ENCODE assay signal across 16 cellular contexts in genomic region chr20:26308961-26309360, GRCh38.
DNase-seq lines count a peak whose midpoint lies in the region; ATAC-seq lines count a peak whose summit lies in the region.
"Had no signal": no experiment of that assay in that cellular context is flagged by ENCODE, and none has a peak within 500 bp of the region (broad histone marks: within the 10 kb centered on the region; RNA-seq: fewer than 3 reads in every experiment).

No MANE protein-coding gene starts in this region.

- DNase-seq in activated CD8-positive, alpha-beta memory T cell treated with anti-CD3 and anti-CD28 coated beads, Interleukin-2, amount 10 ng/mL, durations not matched to agents 7 days and 5 days = no peak
- no peak for DNase-seq in activated CD8-positive, alpha-beta memory T cell treated with anti-CD3 and anti-CD28 coated beads, Interleukin-2, amount 50 U/mL, for 48 hours
- no peak for DNase-seq in CD4-positive, alpha-beta memory T cell
- DNase-seq in activated naive CD4-positive, alpha-beta T cell treated with anti-CD3 and anti-CD28 coated beads, Interleukin-2, amount 50 U/mL, for 72 hours (ENCODE audit: low spot score in 2 of 2) = no peak
- DNase-seq: Caco-2, DMS153, EL, Karpas-422, NCI-H187 treated with DMSO at 0.1 percent for 48 hours, NCI-H526 treated with DMSO at 0.1 percent for 48 hours, SHP77 had no signal

- CTCF ChIA-PET in activated CD8-positive, alpha-beta memory T cell treated with anti-CD3 and anti-CD28 coated beads, Interleukin-2, amount 10 ng/mL, durations not matched to agents 7 days and 5 days (lab: Charles Lee) = no interaction called here
- CTCF ChIA-PET in CD4-positive, alpha-beta memory T cell (lab: Charles Lee; ENCODE audit: partially characterized antibody) = no interaction called here

- H3K27ac ChIP-seq in CD4-positive, alpha-beta memory T cell (ENCODE audit: low read depth, low read length) = no peak overlapping the region
- H3K27ac ChIP-seq: BLaER1 had no signal

- no peaks in the 10 kb centered on the region for H3K9me3 ChIP-seq in CD4-positive, alpha-beta memory T cell (ENCODE audit: control insufficient read depth in 1 of 2, low read length in 2 of 2)
- H3K9me3 ChIP-seq: BLaER1, Caco-2 had no signal

- H3K27ac Mint-ChIP-seq in activated CD8-positive, alpha-beta memory T cell treated with anti-CD3 and anti-CD28 coated beads, Interleukin-2, amount 10 ng/mL, durations not matched to agents 7 days and 5 days = peak overlapping the region; percentile 71
- peak overlapping the region in 6 of 7 donors; percentile 53 to 85 (median 82) for H3K27ac Mint-ChIP-seq in CD4-positive, alpha-beta memory T cell
- peak overlapping the region; percentile 73 for H3K27ac Mint-ChIP-seq in T-helper 1 cell treated with Interleukin-12 subunit alpha and Interleukin-12 subunit beta and Interleukin-4 antibody, amounts not matched to agents 30 μg/mL and 1 μg/mL, for 36 hours
- H3K27ac Mint-ChIP-seq in activated naive CD4-positive, alpha-beta T cell treated with anti-CD3 and anti-CD28 coated beads, Interleukin-2, amount 50 U/mL, for 72 hours = peak overlapping the region; percentile 65 to 74

- no peak overlapping the region for H3K4me3 ChIP-seq in CD4-positive, alpha-beta memory T cell (ENCODE audit: low read length in 2 of 2)
- H3K4me3 ChIP-seq: BLaER1 had no signal

- peaks cover 61% of the 10 kb centered on the region for H3K36me3 Mint-ChIP-seq in activated CD8-positive, alpha-beta memory T cell treated with anti-CD3 and anti-CD28 coated beads, Interleukin-2, amount 10 ng/mL, durations not matched to agents 7 days and 5 days
- H3K36me3 Mint-ChIP-seq in CD4-positive, alpha-beta memory T cell = peaks cover 4 to 16% of the 10 kb centered on the region in 2 donors
- peaks cover 34% of the 10 kb centered on the region for H3K36me3 Mint-ChIP-seq in T-helper 1 cell treated with Interleukin-12 subunit alpha and Interleukin-12 subunit beta and Interleukin-4 antibody, amounts not matched to agents 30 μg/mL and 1 μg/mL, for 36 hours (ENCODE audit: low read depth)
- peaks cover 64 to 78% of the 10 kb centered on the region in 2 donors for H3K36me3 Mint-ChIP-seq in activated naive CD4-positive, alpha-beta T cell treated with anti-CD3 and anti-CD28 coated beads, Interleukin-2, amount 50 U/mL, for 72 hours

- H3K4me3 Mint-ChIP-seq in activated CD8-positive, alpha-beta memory T cell treated with anti-CD3 and anti-CD28 coated beads, Interleukin-2, amount 10 ng/mL, durations not matched to agents 7 days and 5 days = no peak overlapping the region
- H3K4me3 Mint-ChIP-seq in CD4-positive, alpha-beta memory T cell = peak overlapping the region in 6 of 8 donors; percentile 29 to 70 (median 43)
- H3K4me3 Mint-ChIP-seq in T-helper 1 cell treated with Interleukin-12 subunit alpha and Interleukin-12 subunit beta and Interleukin-4 antibody, amounts not matched to agents 30 μg/mL and 1 μg/mL, for 36 hours = no peak overlapping the region

- no peaks in the 10 kb centered on the region for H3K27me3 Mint-ChIP-seq in activated CD8-positive, alpha-beta memory T cell treated with anti-CD3 and anti-CD28 coated beads, Interleukin-2, amount 10 ng/mL, durations not matched to agents 7 days and 5 days
- H3K27me3 Mint-ChIP-seq in CD4-positive, alpha-beta memory T cell = no peaks in the 10 kb centered on the region
- H3K27me3 Mint-ChIP-seq in T-helper 1 cell treated with Interleukin-12 subunit alpha and Interleukin-12 subunit beta and Interleukin-4 antibody, amounts not matched to agents 30 μg/mL and 1 μg/mL, for 36 hours (ENCODE audit: low read depth) = no peaks in the 10 kb centered on the region

- no peaks in the 10 kb centered on the region for H3K9me3 Mint-ChIP-seq in activated CD8-positive, alpha-beta memory T cell treated with anti-CD3 and anti-CD28 coated beads, Interleukin-2, amount 10 ng/mL, durations not matched to agents 7 days and 5 days (ENCODE audit: low read depth)
- peaks cover 0 to 27% (median 2%) of the 10 kb centered on the region in 8 donors for H3K9me3 Mint-ChIP-seq in CD4-positive, alpha-beta memory T cell
- H3K9me3 Mint-ChIP-seq in T-helper 1 cell treated with Interleukin-12 subunit alpha and Interleukin-12 subunit beta and Interleukin-4 antibody, amounts not matched to agents 30 μg/mL and 1 μg/mL, for 36 hours = peaks cover 31% of the 10 kb centered on the region
- H3K9me3 Mint-ChIP-seq in activated naive CD4-positive, alpha-beta T cell treated with anti-CD3 and anti-CD28 coated beads, Interleukin-2, amount 50 U/mL, for 72 hours = peaks cover 10 to 14% of the 10 kb centered on the region in 2 donors

- intact Hi-C loops in CD4-positive, alpha-beta memory T cell (cut with micrococcal nuclease) = loop anchor here (2.0 kb wide), 1 partner anchor 20 kb away; no protein-coding TSS in a partner anchor

- H3K4me1 ChIP-seq in CD4-positive, alpha-beta memory T cell (ENCODE audit: insufficient read depth, low read length) = peaks cover 44% of the 10 kb centered on the region
- H3K4me1 ChIP-seq: BLaER1, Caco-2 had no signal

- no peaks in the 10 kb centered on the region for H3K27me3 ChIP-seq in CD4-positive, alpha-beta memory T cell (ENCODE audit: insufficient read depth, low read length)
- H3K27me3 ChIP-seq: BLaER1 had no signal

- peaks cover 40% of the 10 kb centered on the region for H3K4me1 Mint-ChIP-seq in activated CD8-positive, alpha-beta memory T cell treated with anti-CD3 and anti-CD28 coated beads, Interleukin-2, amount 10 ng/mL, durations not matched to agents 7 days and 5 days
- H3K4me1 Mint-ChIP-seq in CD4-positive, alpha-beta memory T cell = peaks cover 24 to 64% (median 44%) of the 10 kb centered on the region in 4 donors
- H3K4me1 Mint-ChIP-seq in T-helper 1 cell treated with Interleukin-12 subunit alpha and Interleukin-12 subunit beta and Interleukin-4 antibody, amounts not matched to agents 30 μg/mL and 1 μg/mL, for 36 hours (ENCODE audit: low read depth) = peaks cover 13% of the 10 kb centered on the region

- ATAC-seq in activated CD8-positive, alpha-beta memory T cell treated with anti-CD3 and anti-CD28 coated beads, Interleukin-2, amount 10 ng/mL, durations not matched to agents 7 days and 5 days = no peak
- peak in 1 of 2 donors; percentile 52 for ATAC-seq in activated naive CD4-positive, alpha-beta T cell treated with anti-CD3 and anti-CD28 coated beads, Interleukin-2, amount 50 U/mL, for 72 hours
- ATAC-seq in HG03108 (IDR thresholded peaks at IDR 0.05; ENCODE audit: unreplicated experiment) (no peak), HG02588 (IDR thresholded peaks at IDR 0.05; ENCODE audit: unreplicated experiment) (no peak), HG02763 (IDR thresholded peaks at IDR 0.05; ENCODE audit: unreplicated experiment) (no peak)

- H3K36me3 ChIP-seq in CD4-positive, alpha-beta memory T cell (ENCODE audit: insufficient read depth, low read length) = no peaks in the 10 kb centered on the region
- H3K36me3 ChIP-seq: BLaER1 had no signal

- POLR2A ChIA-PET in CD4-positive, alpha-beta memory T cell (lab: Charles Lee; ENCODE audit: partially characterized antibody) = no interaction called here

Comparison
In these comparisons a context has a peak if more than half of its experiments do, and no peak if none do; other contexts are left out.
1. H3K4me3 Mint-ChIP-seq: peak in CD4-positive, alpha-beta memory T cell (6 of 8); none in activated CD8-positive, alpha-beta memory T cell treated with anti-CD3 and anti-CD28 coated beads, Interleukin-2, amount 10 ng/mL, durations not matched to agents 7 days and 5 days (single experiment) and T-helper 1 cell treated with Interleukin-12 subunit alpha and Interleukin-12 subunit beta and Interleukin-4 antibody, amounts not matched to agents 30 μg/mL and 1 μg/mL, for 36 hours (single experiment).
2. Peak in every context shown above with its lines, with median percentiles within 50 percentile points of each other: H3K27ac Mint-ChIP-seq.